In the genomic region with DNA sequence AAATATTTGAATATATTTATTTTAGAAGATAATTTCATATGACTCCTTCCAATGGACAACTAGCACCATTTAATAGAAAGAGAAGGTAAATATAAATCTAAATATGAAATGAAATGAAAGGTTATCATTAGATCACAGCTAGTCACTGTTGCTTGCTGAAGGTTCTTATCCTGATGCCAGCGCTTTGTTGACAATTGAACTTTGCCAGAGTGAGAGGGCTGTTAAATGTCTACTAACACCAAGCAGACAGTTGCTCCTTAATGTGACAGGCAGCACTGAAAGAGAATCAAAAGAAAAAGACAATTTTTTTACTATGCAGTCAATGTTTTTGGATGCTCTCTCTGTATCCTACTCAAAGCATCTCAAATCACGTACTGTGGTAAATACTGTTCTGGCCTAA, we compare ENCODE assay signal across 1 cellular context.
TF ChIP-seq lines count a peak whose summit lies in the region.

No MANE protein-coding gene starts in this region.

TF ChIP-seq in HepG2, 621 proteins besides CTCF, POLR2A, EP300 and RAD21 (continued from another document):
- TF ChIP-seq ELK4 (CRISPR knock-in tag; IDR thresholded peaks at IDR 0.05; ENCODE audit: borderline replicate concordance) (no peak), MIXL1 (CRISPR knock-in tag; IDR thresholded peaks at IDR 0.05) (no peak), ZMYM4 (CRISPR knock-in tag; IDR thresholded peaks at IDR 0.05) (no peak), MXI1 (IDR thresholded peaks at IDR 0.05; ENCODE audit: borderline replicate concordance, low read depth, low read length) (no peak), HNRNPLL (IDR thresholded peaks at IDR 0.05; ENCODE audit: low read depth, low read length, poor library complexity, severe bottlenecking) (no peak), TFDP1 (CRISPR knock-in tag; IDR thresholded peaks at IDR 0.05; ENCODE audit: borderline replicate concordance) (no peak), THAP9 (CRISPR knock-in tag; IDR thresholded peaks at IDR 0.05; ENCODE audit: borderline replicate concordance) (no peak)
TF ChIP-seq in HepG2: peak in this region for 0.
